9 cellular contexts compared by ENCODE assay signal in genomic region chr2:231181848-231182247, GRCh38. TPM values are rescaled to one million over a fixed set of nuclear protein-coding genes. Genes with fewer than 3 reads are reported as not detected.
A peak's percentile ranks its signal among the peaks of the same experiment; 100 is the strongest.
DNase-seq lines count a peak whose midpoint lies in the region; ATAC-seq and TF ChIP-seq lines count a peak whose summit lies in the region.
"Had no signal": no experiment of that assay in that cellular context is flagged by ENCODE, and none has a peak within 500 bp of the region (broad histone marks: within the 10 kb centered on the region; RNA-seq: fewer than 3 reads in every experiment).

No MANE protein-coding gene starts in this region.

- intact Hi-C loops in right lobe of liver (cut with DNase I): no loop called here

- no peak for TF ChIP-seq POLR2A in right lobe of liver (IDR thresholded peaks at IDR 0.05)

- H3K4me3 ChIP-seq in right lobe of liver (no peak overlapping the region), hepatocyte (no peak overlapping the region), HAP-1 (no peak overlapping the region)

- H3K27ac Mint-ChIP-seq in activated naive CD8-positive, alpha-beta T cell treated with anti-CD3 and anti-CD28 coated beads for 36 hours: peak overlapping the region; percentile 11
- H3K27ac Mint-ChIP-seq: T-helper 1 cell treated with Interleukin-12 subunit alpha and Interleukin-12 subunit beta and Interleukin-4 antibody, amounts not matched to agents 30 μg/mL and 1 μg/mL, for 36 hours had no signal

- TF ChIP-seq CTCF in right lobe of liver (IDR thresholded peaks at IDR 0.05) (no peak), hepatocyte (IDR thresholded peaks at IDR 0.05; ENCODE audit: poor library complexity) (no peak)

- H3K4me1 ChIP-seq in right lobe of liver (peaks cover 0 to 4% (median 0%) of the 10 kb centered on the region in 4 donors), hepatocyte (ENCODE audit: insufficient read depth) (no peaks in the 10 kb centered on the region), HAP-1 (peaks cover 11% of the 10 kb centered on the region)

- no peaks in the 10 kb centered on the region for H3K79me2 ChIP-seq in hepatocyte

- DNase-seq in activated naive CD8-positive, alpha-beta T cell treated with anti-CD3 and anti-CD28 coated beads for 36 hours: no peak
- DNase-seq in right lobe of liver (peak; percentile 67 to 78 (median 76)), hepatocyte (ENCODE audit: low spot score) (no peak), HAP-1 (ENCODE audit: low spot score in 2 of 2) (no peak), D341Med (ENCODE audit: low spot score) (no peak)
- DNase-seq in activated naive CD4-positive, alpha-beta T cell treated with anti-CD3 and anti-CD28 coated beads, Interleukin-2, amount 50 U/mL, for 16 hours: no peak

- H3K27me3 ChIP-seq in right lobe of liver (no peaks in the 10 kb centered on the region), hepatocyte (no peaks in the 10 kb centered on the region), HAP-1 (ENCODE audit: low read depth) (no peaks in the 10 kb centered on the region)

- in situ Hi-C loops in HAP-1 (cut with MboI; ENCODE audit: low sequenced_read_pairs): no loop called here

- peak; percentile 62 for ATAC-seq in GM19023 (IDR thresholded peaks at IDR 0.05; ENCODE audit: unreplicated experiment)
- peak; percentile 48 for ATAC-seq in HG03342 (IDR thresholded peaks at IDR 0.05; ENCODE audit: unreplicated experiment)
- ATAC-seq in right lobe of liver: peak; percentile 68 to 89 (median 87)

- WGBS in right lobe of liver (ENCODE audit: insufficient coverage, low coverage, low lambda C conversion rate, missing lambda C conversion rate): 58% methylated on average over 4 of the region's 7 CpGs
- 80% methylated on average over 7 of the region's 7 CpGs for WGBS in hepatocyte (ENCODE audit: low lambda C conversion rate, missing lambda C conversion rate)

- peaks cover 14% of the 10 kb centered on the region for H3K4me1 Mint-ChIP-seq in activated naive CD8-positive, alpha-beta T cell treated with anti-CD3 and anti-CD28 coated beads for 36 hours

- no peak overlapping the region for H3K4me2 ChIP-seq in hepatocyte

- H3K36me3 ChIP-seq in right lobe of liver: no peaks in the 10 kb centered on the region
- H3K36me3 ChIP-seq in hepatocyte (replicated peaks; ENCODE audit: insufficient read depth, low read depth): no peaks in the 10 kb centered on the region
- no peaks in the 10 kb centered on the region for H3K36me3 ChIP-seq in HAP-1 (replicated peaks)

- H3K9me3 ChIP-seq in right lobe of liver (no peaks in the 10 kb centered on the region), hepatocyte (ENCODE audit: low read depth) (no peaks in the 10 kb centered on the region), HAP-1 (no peaks in the 10 kb centered on the region)

- H4K20me1 ChIP-seq in hepatocyte (ENCODE audit: insufficient read depth, poor library complexity, severe bottlenecking): no peaks in the 10 kb centered on the region

- no peak overlapping the region for H2AFZ ChIP-seq in hepatocyte

- H3K9me3 Mint-ChIP-seq in activated naive CD8-positive, alpha-beta T cell treated with anti-CD3 and anti-CD28 coated beads for 36 hours: no peaks in the 10 kb centered on the region
- H3K9me3 Mint-ChIP-seq: T-helper 1 cell treated with Interleukin-12 subunit alpha and Interleukin-12 subunit beta and Interleukin-4 antibody, amounts not matched to agents 30 μg/mL and 1 μg/mL, for 36 hours had no signal

- H3K27me3 Mint-ChIP-seq in activated naive CD8-positive, alpha-beta T cell treated with anti-CD3 and anti-CD28 coated beads for 36 hours: no peaks in the 10 kb centered on the region

- H3K27ac ChIP-seq in right lobe of liver (peak overlapping the region in 2 of 3 donors; percentile 12 to 65), hepatocyte (no peak overlapping the region)

- no peak overlapping the region for H3K4me3 Mint-ChIP-seq in activated naive CD8-positive, alpha-beta T cell treated with anti-CD3 and anti-CD28 coated beads for 36 hours
- H3K4me3 Mint-ChIP-seq: T-helper 1 cell treated with Interleukin-12 subunit alpha and Interleukin-12 subunit beta and Interleukin-4 antibody, amounts not matched to agents 30 μg/mL and 1 μg/mL, for 36 hours had no signal

- H3K9me2 ChIP-seq in hepatocyte (replicated peaks; ENCODE audit: insufficient read depth): no peaks in the 10 kb centered on the region

- no peaks in the 10 kb centered on the region for H3K36me3 Mint-ChIP-seq in activated naive CD8-positive, alpha-beta T cell treated with anti-CD3 and anti-CD28 coated beads for 36 hours

RNA-seq across cellular contexts. Expression of gene ARMC9, which starts 16.6 kb away (rescaled TPM):
- 1 to 10 TPM; 3.9 to 5.1 TPM for total RNA-seq in activated naive CD8-positive, alpha-beta T cell treated with anti-CD3 and anti-CD28 coated beads for 36 hours
- total RNA-seq in right lobe of liver (1 to 10 TPM; 1.5 to 7.7 (median 2.4) TPM), hepatocyte (14.6 and 22.5 TPM in 2 replicates)
- polyA plus RNA-seq in hepatocyte: 15.9 and 23.7 TPM in 2 replicates

RNA-seq across cellular contexts. Expression of gene HTR2B, which starts 57.0 kb away (rescaled TPM):
- total RNA-seq in activated naive CD8-positive, alpha-beta T cell treated with anti-CD3 and anti-CD28 coated beads for 36 hours: not detected
- total RNA-seq in right lobe of liver (under 1 TPM; 0.09 to 0.99 (median 0.45) TPM), hepatocyte (0.73 and 0.80 TPM in 2 replicates)
- polyA plus RNA-seq in hepatocyte: 1.1 and 1.6 TPM in 2 replicates

Comparison
In these comparisons a context has a peak if more than half of its experiments do, and no peak if none do; other contexts are left out.
1. DNase-seq: peak in right lobe of liver (3 of 3); none in activated naive CD8-positive, alpha-beta T cell treated with anti-CD3 and anti-CD28 coated beads for 36 hours (single experiment), activated naive CD4-positive, alpha-beta T cell treated with anti-CD3 and anti-CD28 coated beads, Interleukin-2, amount 50 U/mL, for 16 hours (single experiment), hepatocyte (single experiment), HAP-1 (0 of 2) and D341Med (single experiment).
2. Peak in every context shown above with its lines, with median percentiles within 50 percentile points of each other: ATAC-seq.